Comparison of ENCODE assay signal across 8 cellular contexts in the genomic region with DNA sequence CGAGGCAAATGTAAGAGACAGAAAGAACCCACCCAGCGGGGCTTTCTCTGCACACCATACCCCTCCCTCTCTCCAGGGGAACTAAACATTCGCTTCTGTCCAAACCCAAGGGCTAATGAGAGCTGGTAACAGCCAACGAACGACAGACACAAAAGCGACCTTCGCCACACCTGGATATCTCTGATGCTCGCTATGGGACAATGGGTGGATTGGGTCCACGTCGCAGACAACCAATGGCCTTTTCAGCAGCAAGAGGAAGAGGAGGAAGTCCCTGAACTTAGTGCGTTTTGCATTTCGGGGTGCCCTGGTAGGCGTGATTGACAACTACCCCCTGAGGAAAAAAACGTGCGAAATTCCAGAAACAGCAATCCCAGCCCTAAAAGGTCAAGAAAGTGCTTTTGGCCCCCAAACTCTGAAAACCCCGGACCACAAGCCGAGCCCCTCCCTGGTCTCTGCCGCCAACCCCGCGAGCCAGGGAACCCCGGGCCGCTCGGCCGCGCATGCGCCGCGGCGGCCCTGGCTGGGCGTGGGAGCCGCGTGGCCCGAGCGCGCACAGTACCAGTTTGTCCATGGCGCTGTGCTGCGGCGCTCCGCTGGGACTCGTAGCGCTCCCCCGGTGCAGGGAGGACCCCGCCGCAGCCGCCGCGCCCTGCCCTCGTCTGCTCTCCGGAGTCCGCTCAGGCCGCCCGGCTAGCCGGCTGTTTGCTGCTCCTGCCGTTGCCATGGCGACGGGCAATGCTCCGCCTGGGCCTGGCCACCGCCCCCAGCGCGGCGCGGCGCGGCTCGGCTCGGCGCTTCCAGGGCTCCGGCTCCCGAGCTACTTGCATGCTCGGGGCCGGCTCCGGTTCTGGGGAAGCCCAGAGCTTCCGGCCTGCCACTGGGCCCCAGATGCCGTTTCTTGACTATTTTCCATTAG.
DNase-seq lines count a peak whose midpoint lies in the region; ATAC-seq and TF ChIP-seq lines count a peak whose summit lies in the region.

No MANE protein-coding gene starts in this region.

- peak overlapping the region; percentile 77 for H3K9ac ChIP-seq in endodermal cell (ENCODE audit: extremely low read depth, low read length, poor library complexity, severe bottlenecking)

- H3K27ac ChIP-seq in endodermal cell (ENCODE audit: low read depth, low read length) = peak overlapping the region; percentile 59

- ATAC-seq in GM18907 (IDR thresholded peaks at IDR 0.05; ENCODE audit: unreplicated experiment) (peak; percentile 92), HG03095 (IDR thresholded peaks at IDR 0.05; ENCODE audit: unreplicated experiment) (peak; percentile 91)
- peak; percentile 75 to 79 for ATAC-seq in activated CD4-positive, CD25-positive, alpha-beta regulatory T cell treated with anti-CD3 and anti-CD28 coated beads, Interleukin-2, amount 50 U/mL, for 24 hours

- TF ChIP-seq CTCF in BJ (IDR thresholded peaks at IDR 0.05; ENCODE audit: insufficient read depth, low read depth, low read length) (no peak), endodermal cell (conservative IDR thresholded peaks at IDR 0.05) (peak; percentile 30)

- H3K27ac Mint-ChIP-seq in endodermal cell = peak overlapping the region; percentile 88

- DNase-seq in BJ (ENCODE audit: low read depth) (peak; percentile 59), NCI-H2107 treated with DMSO at 0.1 percent for 48 hours (lab: John Stamatoyannopoulos, UW; ENCODE audit: unreplicated experiment) (peak; percentile 89), endodermal cell (peak; percentile 97), medulla oblongata (ENCODE audit: extremely low spot score) (peak; percentile 77)
- DNase-seq in stimulated activated CD4-positive, alpha-beta T cell treated with anti-CD3 and anti-CD28 coated beads, TNF-alpha, amount 100 ng/mL, for 48 hours (ENCODE audit: low read depth in 3 of 3) = peak; percentile 13 to 36 (median 25)

- no peaks in the 10 kb centered on the region for H3K9me3 Mint-ChIP-seq in endodermal cell

- POLR2A ChIA-PET in BJ (lab: Charles Lee) = interaction anchor here (0.7 kb wide), 2 partner anchors 131 to 241 kb away, joined by 3 to 6 read pairs; no protein-coding TSS in a partner anchor

- peaks cover 7% of the 10 kb centered on the region for H3K27me3 Mint-ChIP-seq in endodermal cell (ENCODE audit: insufficient read depth)

- no peaks in the 10 kb centered on the region for H3K9me3 ChIP-seq in endodermal cell (ENCODE audit: control insufficient read depth, low read length)

- CTCF ChIA-PET in BJ (lab: Yijun Ruan, JAX) = interaction anchor here (0.6 to 0.8 kb wide), 3 partner anchors 18 to 88 kb away, joined by 3 read pairs; no protein-coding TSS in a partner anchor

- H3K4me1 ChIP-seq in endodermal cell (ENCODE audit: control insufficient read depth, insufficient read depth, low read length) = no peaks in the 10 kb centered on the region

- no peaks in the 10 kb centered on the region for H3K36me3 Mint-ChIP-seq in endodermal cell (ENCODE audit: low read depth)

- peak overlapping the region; percentile 46 for H3K4me3 ChIP-seq in BJ (ENCODE audit: low read depth, low read length)
- H3K4me3 ChIP-seq in endodermal cell (ENCODE audit: low read length) = peak overlapping the region; percentile 93

- H3K36me3 ChIP-seq in BJ (ENCODE audit: control insufficient read depth, insufficient read depth, low read length) (no peaks in the 10 kb centered on the region), endodermal cell (ENCODE audit: control insufficient read depth, insufficient read depth, low read length) (no peaks in the 10 kb centered on the region)

- no peaks in the 10 kb centered on the region for H3K27me3 ChIP-seq in BJ (ENCODE audit: control insufficient read depth, insufficient read depth, low read length)
- H3K27me3 ChIP-seq in endodermal cell (ENCODE audit: control insufficient read depth, insufficient read depth, low read length, poor library complexity, severe bottlenecking) = peaks cover 7% of the 10 kb centered on the region

- peaks cover 17% of the 10 kb centered on the region for H3K4me1 Mint-ChIP-seq in endodermal cell

- H3K4me3 Mint-ChIP-seq in endodermal cell = peak overlapping the region; percentile 79

- 0 to 1% methylated on average over 42 to 74 of the region's 74 CpGs for WGBS in endodermal cell (ENCODE audit: insufficient coverage in 1 of 2, insufficient read length in 1 of 2), 2 experiments

Comparison
In these comparisons a context has a peak if more than half of its experiments do, and no peak if none do; other contexts are left out.
1. Peak in every context shown above with its lines: DNase-seq, ATAC-seq, H3K4me3 ChIP-seq and H3K27ac ChIP-seq.
2. DNase-seq: peak in every context shown above with its lines; median percentile 97 in endodermal cell; 89 in NCI-H2107 treated with DMSO at 0.1 percent for 48 hours; 77 in medulla oblongata; 59 in BJ; 25 in stimulated activated CD4-positive, alpha-beta T cell treated with anti-CD3 and anti-CD28 coated beads, TNF-alpha, amount 100 ng/mL, for 48 hours.